Comparison of ENCODE assay signal across 12 cellular contexts in genomic region chr12:104578453-104578852, GRCh38.
A peak's percentile ranks its signal among the peaks of the same experiment; 100 is the strongest.
DNase-seq lines count a peak whose midpoint lies in the region; ATAC-seq and TF ChIP-seq lines count a peak whose summit lies in the region.
"Had no signal": no experiment of that assay in that cellular context is flagged by ENCODE, and none has a peak within 500 bp of the region (broad histone marks: within the 10 kb centered on the region; RNA-seq: fewer than 3 reads in every experiment).

No MANE protein-coding gene starts in this region.

- dilution Hi-C loops in mammary epithelial cell (cut with HindIII; ENCODE audit: low sequenced_read_pairs), result no loop called here

- H3K9me3 Mint-ChIP-seq in CD8-positive, alpha-beta memory T cell, result no peaks in the 10 kb centered on the region
- H3K9me3 Mint-ChIP-seq: immature natural killer cell had no signal

- in situ Hi-C loops in mammary epithelial cell (cut with MboI; ENCODE audit: low sequenced_read_pairs in 2 of 2), result no loop called here
- in situ Hi-C loops in GM13977 (cut with MboI; ENCODE audit: low pct_unique_long_range_greater_than_20kb, low sequenced_read_pairs, unreplicated experiment), result no loop called here

- H3K9ac ChIP-seq in mammary epithelial cell (ENCODE audit: insufficient read depth, low read length), result no peak overlapping the region

- BruUV-seq in mammary epithelial cell (replicated peaks; lab: Mats Ljungman, UMichigan), result no TSS peak

- no peak for DNase-seq in CD8-positive, alpha-beta memory T cell
- DNase-seq in LHCN-M2 (ENCODE audit: low read depth) (peak; percentile 83), mammary epithelial cell (peak; percentile 29), non-pigmented ciliary epithelial cell (ENCODE audit: low read depth) (peak; percentile 84), T-helper 9 cell (no peak), GM13977 (ENCODE audit: low spot score) (no peak)
- DNase-seq: immature natural killer cell, NCI-H510A, right cardiac atrium had no signal

- CTCF ChIA-PET in CD8-positive, alpha-beta memory T cell (lab: Charles Lee), result no interaction called here
- CTCF ChIA-PET in mammary epithelial cell (lab: Charles Lee; ENCODE audit: low non-redundant PET), result no interaction called here

- H3K36me3 Mint-ChIP-seq in CD8-positive, alpha-beta memory T cell, result peaks cover 0 to 5% (median 4%) of the 10 kb centered on the region in 3 donors

- peak overlapping the region in 1 of 7 donors; percentile 15 for H3K4me3 Mint-ChIP-seq in CD8-positive, alpha-beta memory T cell

- no peaks in the 10 kb centered on the region for H3K36me3 ChIP-seq in CD8-positive, alpha-beta memory T cell (ENCODE audit: insufficient read depth, low read length)
- no peaks in the 10 kb centered on the region for H3K36me3 ChIP-seq in mammary epithelial cell (ENCODE audit: insufficient read depth, low read length)
- H3K36me3 ChIP-seq: thoracic aorta had no signal

- no peaks in the 10 kb centered on the region for H3K9me3 ChIP-seq in CD8-positive, alpha-beta memory T cell (ENCODE audit: low read length)
- H3K9me3 ChIP-seq in mammary epithelial cell (replicated peaks; ENCODE audit: insufficient read depth, low read length), result no peaks in the 10 kb centered on the region
- H3K9me3 ChIP-seq: thoracic aorta had no signal

- no peak overlapping the region for H3K27ac ChIP-seq in CD8-positive, alpha-beta memory T cell (ENCODE audit: low read depth, low read length)
- H3K27ac ChIP-seq in mammary epithelial cell (ENCODE audit: insufficient read depth, low read depth, low read length), result no peak overlapping the region
- H3K27ac ChIP-seq: coronary artery, thoracic aorta had no signal

- H3K27ac Mint-ChIP-seq in CD8-positive, alpha-beta memory T cell, result peak overlapping the region in 6 of 8 donors; percentile 0 to 86 (median 48)

- POLR2A ChIA-PET in CD8-positive, alpha-beta memory T cell (lab: Charles Lee), result no interaction called here

- H3K4me3 ChIP-seq in CD8-positive, alpha-beta memory T cell (ENCODE audit: low read length), result no peak overlapping the region
- H3K4me3 ChIP-seq in mammary epithelial cell (replicated peaks in 1 of 3; ENCODE audit: insufficient read depth in 1 of 3, low read depth in 2 of 3, low read length in 3 of 3), result no peak overlapping the region
- H3K4me3 ChIP-seq: coronary artery, thoracic aorta had no signal

- no peak for ATAC-seq in GM19467 (IDR thresholded peaks at IDR 0.05; ENCODE audit: unreplicated experiment)

- TF ChIP-seq CTCF in mammary epithelial cell (conservative IDR thresholded peaks at IDR 0.05 in 1 of 2, IDR thresholded peaks at IDR 0.05 in 1 of 2; ENCODE audit: extremely low read depth in 1 of 2, insufficient read depth in 1 of 2, low read depth in 1 of 2, low read length in 2 of 2) (no peak), GM13977 (IDR thresholded peaks at IDR 0.05; ENCODE audit: extremely low read depth, insufficient read depth, missing control alignments) (no peak)

- peaks cover 45% of the 10 kb centered on the region for H3K4me1 ChIP-seq in CD8-positive, alpha-beta memory T cell (ENCODE audit: insufficient read depth, low read length)
- H3K4me1 ChIP-seq in mammary epithelial cell (ENCODE audit: insufficient read depth, low read length), result peaks cover 3% of the 10 kb centered on the region

- H4K20me1 ChIP-seq in mammary epithelial cell (ENCODE audit: insufficient read depth, low read length), result no peaks in the 10 kb centered on the region

- H3K4me1 Mint-ChIP-seq in CD8-positive, alpha-beta memory T cell, result peaks cover 78 to 91% (median 81%) of the 10 kb centered on the region in 3 donors

- 84% methylated on average over 6 of the region's 6 CpGs for WGBS in mammary epithelial cell (ENCODE audit: low coverage, missing lambda C conversion rate)

- no peaks in the 10 kb centered on the region for H3K27me3 Mint-ChIP-seq in CD8-positive, alpha-beta memory T cell

- intact Hi-C loops in mammary epithelial cell (cut with micrococcal nuclease), result no loop called here

- H3K27me3 ChIP-seq in CD8-positive, alpha-beta memory T cell (ENCODE audit: insufficient read depth, low read length, poor library complexity, severe bottlenecking), result no peaks in the 10 kb centered on the region
- H3K27me3 ChIP-seq in mammary epithelial cell (ENCODE audit: insufficient read depth, low read length), result no peaks in the 10 kb centered on the region

- H3K79me2 ChIP-seq in mammary epithelial cell (ENCODE audit: insufficient read depth, low read length), result peaks cover 67% of the 10 kb centered on the region

- H3K4me2 ChIP-seq in mammary epithelial cell (ENCODE audit: insufficient read depth, low read depth, low read length), result no peak overlapping the region

- H2AFZ ChIP-seq in mammary epithelial cell (ENCODE audit: low read depth, low read length), result no peak overlapping the region

Comparison
In these comparisons a context has a peak if more than half of its experiments do, and no peak if none do; other contexts are left out.
1. DNase-seq: peak in LHCN-M2 (single experiment), mammary epithelial cell (single experiment) and non-pigmented ciliary epithelial cell (single experiment); none in CD8-positive, alpha-beta memory T cell (0 of 5), T-helper 9 cell (single experiment) and GM13977 (single experiment).